In the genomic region with DNA sequence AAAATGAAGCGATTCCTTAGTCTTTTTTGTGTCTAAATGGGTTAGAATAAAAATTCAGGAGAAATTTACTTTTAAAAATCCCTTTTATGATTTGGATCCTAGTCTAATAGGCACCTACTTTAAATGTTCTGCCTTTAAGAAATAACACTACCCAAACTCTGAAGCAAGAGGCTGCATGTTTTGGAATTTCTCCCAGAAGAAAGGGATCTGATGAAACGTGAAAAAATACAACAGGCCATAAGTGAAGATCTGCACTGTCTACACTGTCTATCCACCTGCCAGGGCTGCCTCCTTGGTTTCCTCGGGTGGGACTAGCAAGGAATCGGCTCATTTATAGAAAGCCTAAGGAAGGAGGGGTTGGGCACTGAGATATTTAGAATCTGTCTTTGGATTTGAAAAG, we compare ENCODE assay signal across 13 cellular contexts. TPM values are rescaled to one million over a fixed set of nuclear protein-coding genes. Genes with fewer than 3 reads are reported as not detected.
A peak's percentile ranks its signal among the peaks of the same experiment; 100 is the strongest.
DNase-seq lines count a peak whose midpoint lies in the region; ATAC-seq and TF ChIP-seq lines count a peak whose summit lies in the region.
"Had no signal": no experiment of that assay in that cellular context is flagged by ENCODE, and none has a peak within 500 bp of the region (broad histone marks: within the 10 kb centered on the region; RNA-seq: fewer than 3 reads in every experiment).

No MANE protein-coding gene starts in this region.

- intact Hi-C loops in tibial artery (cut with DNase I; ENCODE audit: low total_unique reads), result no loop called here

- peak overlapping the region; percentile 17 for H3K27ac ChIP-seq in mesendoderm (ENCODE audit: low read depth, low read length)
- H3K27ac ChIP-seq in upper lobe of left lung, result peak overlapping the region; percentile 71 to 83 (median 78)
- H3K27ac ChIP-seq in tibial artery, result no peak overlapping the region
- H3K27ac ChIP-seq: SJCRH30, WERI-Rb-1 had no signal

- H4K5ac ChIP-seq in mesendoderm (ENCODE audit: low read length), result no peak overlapping the region

- H3K4me2 ChIP-seq in mesendoderm (ENCODE audit: low read length), result no peak overlapping the region

- no peaks in the 10 kb centered on the region for H3K27me3 Mint-ChIP-seq in activated naive CD8-positive, alpha-beta T cell
- H3K27me3 Mint-ChIP-seq in activated naive CD8-positive, alpha-beta T cell treated with anti-CD3 and anti-CD28 coated beads, Interleukin-2, amount 50 U/mL, for 24 hours, result no peaks in the 10 kb centered on the region
- H3K27me3 Mint-ChIP-seq: IgD-negative memory B cell had no signal

- WGBS in mesendoderm (ENCODE audit: extremely low coverage, insufficient coverage, low lambda C conversion rate), result no CpG with 5 or more reads among the region's 4 CpGs
- 63 to 66% methylated on average over 4 of the region's 4 CpGs for WGBS in upper lobe of left lung, 2 donors

- no peak overlapping the region for H2BK15ac ChIP-seq in mesendoderm (replicated peaks; ENCODE audit: low read depth)

- H2BK5ac ChIP-seq in mesendoderm (ENCODE audit: low read length), result peak overlapping the region; percentile 12

- H3K4me1 ChIP-seq in mesendoderm (ENCODE audit: control insufficient read depth, low read depth, low read length) (peaks cover 34% of the 10 kb centered on the region), upper lobe of left lung (peaks cover 52 to 67% (median 63%) of the 10 kb centered on the region in 4 donors), tibial artery (peaks cover 0 to 46% (median 32%) of the 10 kb centered on the region in 4 donors)
- H3K4me1 ChIP-seq: SJCRH30 had no signal

- H3K9me3 ChIP-seq in upper lobe of left lung (no peaks in the 10 kb centered on the region), tibial artery (no peaks in the 10 kb centered on the region)
- H3K9me3 ChIP-seq: SJCRH30 had no signal

- H3K4me3 ChIP-seq in mesendoderm (ENCODE audit: low read length) (no peak overlapping the region), upper lobe of left lung (no peak overlapping the region), tibial artery (no peak overlapping the region)
- H3K4me3 ChIP-seq: SJCRH30 had no signal

- H3K56ac ChIP-seq in mesendoderm (ENCODE audit: low read length), result peak overlapping the region; percentile 35

- H3K36me3 ChIP-seq in mesendoderm (ENCODE audit: control insufficient read depth, insufficient read depth, low read length) (peaks cover 2% of the 10 kb centered on the region), upper lobe of left lung (peaks cover 0 to 29% (median 12%) of the 10 kb centered on the region in 4 donors), tibial artery (peaks cover 30 to 34% (median 33%) of the 10 kb centered on the region in 3 donors)

- peak overlapping the region; percentile 4 for H3K4me3 Mint-ChIP-seq in activated naive CD8-positive, alpha-beta T cell
- H3K4me3 Mint-ChIP-seq in activated naive CD8-positive, alpha-beta T cell treated with anti-CD3 and anti-CD28 coated beads, Interleukin-2, amount 50 U/mL, for 24 hours, result no peak overlapping the region

- TF ChIP-seq CTCF in upper lobe of left lung (IDR thresholded peaks at IDR 0.05) (no peak), tibial artery (IDR thresholded peaks at IDR 0.05) (no peak)

- H3K18ac ChIP-seq in mesendoderm (ENCODE audit: low read length), result peak overlapping the region; percentile 53

- no peak overlapping the region for H3K9ac ChIP-seq in mesendoderm (ENCODE audit: low read length)

- ATAC-seq in activated naive CD8-positive, alpha-beta T cell treated with anti-CD3 and anti-CD28 coated beads, Interleukin-2, amount 50 U/mL, for 24 hours, result no peak
- ATAC-seq in upper lobe of left lung (ENCODE audit: low FRiP score in 2 of 2), result no peak

- H3K4me1 Mint-ChIP-seq in activated naive CD8-positive, alpha-beta T cell (ENCODE audit: low read depth), result peaks cover 76% of the 10 kb centered on the region
- H3K4me1 Mint-ChIP-seq in activated naive CD8-positive, alpha-beta T cell treated with anti-CD3 and anti-CD28 coated beads, Interleukin-2, amount 50 U/mL, for 24 hours, result peaks cover 73% of the 10 kb centered on the region

- H2AK5ac ChIP-seq in mesendoderm (ENCODE audit: low read length), result no peak overlapping the region

- no peak overlapping the region for H2BK120ac ChIP-seq in mesendoderm (ENCODE audit: low read depth, low read length)

- H3K27me3 ChIP-seq in mesendoderm (ENCODE audit: insufficient read depth, low read length, poor library complexity) (no peaks in the 10 kb centered on the region), upper lobe of left lung (no peaks in the 10 kb centered on the region), tibial artery (no peaks in the 10 kb centered on the region)
- H3K27me3 ChIP-seq: SJCRH30 had no signal

- H3K9me3 Mint-ChIP-seq in activated naive CD8-positive, alpha-beta T cell (ENCODE audit: low read depth), result no peaks in the 10 kb centered on the region
- H3K9me3 Mint-ChIP-seq in activated naive CD8-positive, alpha-beta T cell treated with anti-CD3 and anti-CD28 coated beads, Interleukin-2, amount 50 U/mL, for 24 hours, result no peaks in the 10 kb centered on the region
- H3K9me3 Mint-ChIP-seq: IgD-negative memory B cell had no signal

- TF ChIP-seq EP300 in upper lobe of left lung (IDR thresholded peaks at IDR 0.05), result no peak

- H3K23ac ChIP-seq in mesendoderm (ENCODE audit: low read length), result no peak overlapping the region

- no peak for DNase-seq in activated naive CD8-positive, alpha-beta T cell treated with anti-CD3 and anti-CD28 coated beads, Interleukin-2, amount 50 U/mL, for 24 hours
- DNase-seq in dedifferentiated amniotic fluid mesenchymal stem cell (ENCODE audit: extremely low spot score) (peak; percentile 50), mesendoderm (no peak), upper lobe of left lung (no peak), tibial artery (no peak), CD1c-positive myeloid dendritic cell (ENCODE audit: extremely low spot score) (no peak), cerebellum (ENCODE audit: low spot score) (no peak)
- DNase-seq: activated T-cell treated with anti-CD3 and anti-CD28 coated beads for 4 hours, NCI-H187 treated with DMSO at 0.1 percent for 48 hours, SJCRH30, WERI-Rb-1 had no signal

- no peak overlapping the region for H3K27ac Mint-ChIP-seq in activated naive CD8-positive, alpha-beta T cell
- no peak overlapping the region for H3K27ac Mint-ChIP-seq in activated naive CD8-positive, alpha-beta T cell treated with anti-CD3 and anti-CD28 coated beads, Interleukin-2, amount 50 U/mL, for 24 hours

- TF ChIP-seq POLR2A in upper lobe of left lung (IDR thresholded peaks at IDR 0.05), result no peak

- no peak overlapping the region for H3K4ac ChIP-seq in mesendoderm (ENCODE audit: low read depth, low read length)

- peaks cover 1% of the 10 kb centered on the region for H3K79me2 ChIP-seq in mesendoderm (ENCODE audit: control insufficient read depth, insufficient read depth, low read length)

- H4K8ac ChIP-seq in mesendoderm (ENCODE audit: low read depth, low read length), result no peak overlapping the region

- peaks cover 12% of the 10 kb centered on the region for H3K36me3 Mint-ChIP-seq in activated naive CD8-positive, alpha-beta T cell
- peaks cover 17% of the 10 kb centered on the region for H3K36me3 Mint-ChIP-seq in activated naive CD8-positive, alpha-beta T cell treated with anti-CD3 and anti-CD28 coated beads, Interleukin-2, amount 50 U/mL, for 24 hours (ENCODE audit: low read depth)

- H3K79me1 ChIP-seq in mesendoderm (ENCODE audit: low read length), result peaks cover 15% of the 10 kb centered on the region

RNA-seq across cellular contexts. Expression of gene ACVR1B, which starts 22.1 kb away (rescaled TPM):
- polyA plus RNA-seq in mesendoderm (2013, experiment 1 of 2), result 9.9 TPM
- 9.5 TPM for polyA plus RNA-seq in mesendoderm (2013, experiment 2 of 2)
- 10 to 100 TPM; 13.0 to 44.9 (median 23.6) TPM for total RNA-seq in upper lobe of left lung
- 36.5 TPM for total RNA-seq in cerebellum

RNA-seq across cellular contexts. Expression of gene TAMALIN, which starts 33.2 kb away (rescaled TPM):
- polyA plus RNA-seq in mesendoderm (2013, experiment 1 of 2), result 0.95 TPM
- polyA plus RNA-seq in mesendoderm (2013, experiment 2 of 2), result 0.91 TPM
- 100 to 1,000 TPM in 2 of 6 donors, 10 to 100 TPM in 4; 52.3 to 170 (median 73.7) TPM for total RNA-seq in upper lobe of left lung
- total RNA-seq in cerebellum, result 5.4 TPM

Comparison
In these comparisons a context has a peak if more than half of its experiments do, and no peak if none do; other contexts are left out.
1. H3K27ac ChIP-seq: peak in mesendoderm (single experiment) and upper lobe of left lung (4 of 4); none in tibial artery (0 of 2).